14 cellular contexts compared by ENCODE assay signal in the genomic region with DNA sequence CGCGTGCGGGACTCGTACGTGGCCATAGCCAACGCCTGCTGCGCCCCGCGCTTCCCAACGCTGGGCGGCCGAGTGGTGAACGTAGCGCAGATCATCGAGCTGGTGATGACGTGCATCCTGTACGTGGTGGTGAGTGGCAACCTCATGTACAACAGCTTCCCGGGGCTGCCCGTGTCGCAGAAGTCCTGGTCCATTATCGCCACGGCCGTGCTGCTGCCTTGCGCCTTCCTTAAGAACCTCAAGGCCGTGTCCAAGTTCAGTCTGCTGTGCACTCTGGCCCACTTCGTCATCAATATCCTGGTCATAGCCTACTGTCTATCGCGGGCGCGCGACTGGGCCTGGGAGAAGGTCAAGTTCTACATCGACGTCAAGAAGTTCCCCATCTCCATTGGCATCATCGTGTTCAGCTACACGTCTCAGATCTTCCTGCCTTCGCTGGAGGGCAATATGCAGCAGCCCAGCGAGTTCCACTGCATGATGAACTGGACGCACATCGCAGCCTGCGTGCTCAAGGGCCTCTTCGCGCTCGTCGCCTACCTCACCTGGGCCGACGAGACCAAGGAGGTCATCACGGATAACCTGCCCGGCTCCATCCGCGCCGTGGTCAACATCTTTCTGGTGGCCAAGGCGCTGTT. TPM values are rescaled to one million over a fixed set of nuclear protein-coding genes. Genes with fewer than 3 reads are reported as not detected.
A peak's percentile ranks its signal among the peaks of the same experiment; 100 is the strongest.
DNase-seq lines count a peak whose midpoint lies in the region; ATAC-seq and TF ChIP-seq lines count a peak whose summit lies in the region.
"Had no signal": no experiment of that assay in that cellular context is flagged by ENCODE, and none has a peak within 500 bp of the region (broad histone marks: within the 10 kb centered on the region; RNA-seq: fewer than 3 reads in every experiment).

No MANE protein-coding gene starts in this region.

- H3K36me3 ChIP-seq in CD8-positive, alpha-beta T cell (ENCODE audit: insufficient read depth, low read length), result no peaks in the 10 kb centered on the region
- H3K36me3 ChIP-seq in HUES6 (ENCODE audit: control insufficient read depth, insufficient read depth, low read length), result no peaks in the 10 kb centered on the region
- H3K36me3 ChIP-seq: neutrophil had no signal

- POLR2A ChIA-PET in CD8-positive, alpha-beta T cell (lab: Charles Lee), result no interaction called here

- H3K36me3 Mint-ChIP-seq in CD8-positive, alpha-beta T cell, result no peaks in the 10 kb centered on the region
- H3K36me3 Mint-ChIP-seq in nephron (ENCODE audit: low read depth), result no peaks in the 10 kb centered on the region

- H3K27me3 ChIP-seq in CD8-positive, alpha-beta T cell (ENCODE audit: insufficient read depth, low read length), result peaks cover 69% of the 10 kb centered on the region
- H3K27me3 ChIP-seq in HUES6 (ENCODE audit: control insufficient read depth, insufficient read depth, low read length), result peaks cover 100% of the 10 kb centered on the region

- peak; percentile 7 for ATAC-seq in CD8-positive, alpha-beta T cell
- no peak for ATAC-seq in GM21447 (IDR thresholded peaks at IDR 0.05; ENCODE audit: unreplicated experiment)
- ATAC-seq in HG02938 (IDR thresholded peaks at IDR 0.05; ENCODE audit: unreplicated experiment), result no peak
- ATAC-seq: GM12878 had no signal

- no peak overlapping the region for H3K4me3 Mint-ChIP-seq in CD8-positive, alpha-beta T cell
- peak overlapping the region; percentile 17 to 64 (median 59) for H3K4me3 Mint-ChIP-seq in nephron

- H3K9me3 Mint-ChIP-seq in CD8-positive, alpha-beta T cell, result no peaks in the 10 kb centered on the region
- peaks cover 2% of the 10 kb centered on the region for H3K9me3 Mint-ChIP-seq in nephron

- no peak overlapping the region for H3K9ac ChIP-seq in HUES6 (ENCODE audit: low read length)

- CTCF ChIA-PET in CD8-positive, alpha-beta T cell (lab: Charles Lee), result interaction anchor here (3.1 kb wide), 1 partner anchor 14 kb away, joined by 10 read pairs; no protein-coding TSS in a partner anchor

- H3K4me3 ChIP-seq in CD8-positive, alpha-beta T cell (ENCODE audit: low read depth, low read length), result no peak overlapping the region
- H3K4me3 ChIP-seq in HUES6 (ENCODE audit: low read depth, low read length), result peak overlapping the region; percentile 66
- H3K4me3 ChIP-seq: GM12878 had no signal

- no peak overlapping the region for H3K27ac ChIP-seq in CD8-positive, alpha-beta T cell (ENCODE audit: low read depth, low read length)
- H3K27ac ChIP-seq in HUES6 (ENCODE audit: low read depth, low read length), result no peak overlapping the region
- H3K27ac ChIP-seq: neutrophil had no signal

- H3K4me1 Mint-ChIP-seq in CD8-positive, alpha-beta T cell (ENCODE audit: low read depth), result peaks cover 66% of the 10 kb centered on the region
- peaks cover 28% of the 10 kb centered on the region for H3K4me1 Mint-ChIP-seq in nephron

- peaks cover 61% of the 10 kb centered on the region for H3K4me1 ChIP-seq in CD8-positive, alpha-beta T cell (ENCODE audit: insufficient read depth, low read length)
- H3K4me1 ChIP-seq in HUES6 (ENCODE audit: control insufficient read depth, insufficient read depth, low read length), result peaks cover 47% of the 10 kb centered on the region

- no peak for TF ChIP-seq CTCF in CD8-positive, alpha-beta T cell (IDR thresholded peaks at IDR 0.05)
- no peak for TF ChIP-seq CTCF in nephron (IDR thresholded peaks at IDR 0.05; ENCODE audit: unreplicated experiment in 3 of 3)

- H3K9me3 ChIP-seq in CD8-positive, alpha-beta T cell (ENCODE audit: low read length), result no peaks in the 10 kb centered on the region
- no peaks in the 10 kb centered on the region for H3K9me3 ChIP-seq in HUES6 (ENCODE audit: control insufficient read depth, insufficient read depth, low read depth, low read length)
- H3K9me3 ChIP-seq: neutrophil had no signal

- intact Hi-C loops in CD8-positive, alpha-beta T cell (cut with DNase I, micrococcal nuclease), result loop anchor here in 1 of 2 experiments (5.0 kb wide), 1 partner anchor 50 kb away; no protein-coding TSS in a partner anchor

- no peak overlapping the region for H3K27ac Mint-ChIP-seq in CD8-positive, alpha-beta T cell
- no peak overlapping the region for H3K27ac Mint-ChIP-seq in nephron

- no peak for DNase-seq in CD8-positive, alpha-beta T cell
- peak; percentile 21 for DNase-seq in central memory CD4-positive, alpha-beta T cell
- DNase-seq in NOMO-1 treated with DMSO at 0.1 percent for 48 hours (lab: John Stamatoyannopoulos, UW; ENCODE audit: unreplicated experiment), result no peak
- DNase-seq: Kasumi-1, NCI-H2171 treated with DMSO at 0.1 percent for 48 hours had no signal

- H3K27me3 Mint-ChIP-seq in CD8-positive, alpha-beta T cell (ENCODE audit: low read depth), result peaks cover 80% of the 10 kb centered on the region
- peaks cover 100% of the 10 kb centered on the region for H3K27me3 Mint-ChIP-seq in nephron (ENCODE audit: low read depth)

RNA-seq across cellular contexts. Expression of gene SLC32A1, which starts 3.4 kb away (rescaled TPM):
- total RNA-seq in CD8-positive, alpha-beta T cell, result under 1 TPM in 1 of 2 experiments, not detected in 1; 0.16 TPM
- total RNA-seq: cardiac septum; GM12878; kidney epithelial cell; T-helper 1 cell treated with Interleukin-12 subunit alpha and Interleukin-12 subunit beta and Interleukin-4 antibody, amounts not matched to agents 30 ng/mL and 1 ng/mL, for 36 hours had no signal

RNA-seq across cellular contexts. Expression of gene ACTR5, which starts 20.5 kb away (rescaled TPM):
- total RNA-seq in CD8-positive, alpha-beta T cell, result 10 to 100 TPM; 15.7 to 18.2 TPM
